Comparison of ENCODE assay signal across 8 cellular contexts in genomic region chr4:78569291-78569821, GRCh38. TPM values are rescaled to one million over a fixed set of nuclear protein-coding genes. Genes with fewer than 3 reads are reported as not detected.
DNase-seq lines count a peak whose midpoint lies in the region; ATAC-seq, FAIRE-seq and TF ChIP-seq lines count a peak whose summit lies in the region.
"Had no signal": no experiment of that assay in that cellular context is flagged by ENCODE, and none has a peak within 500 bp of the region (broad histone marks: within the 10 kb centered on the region; RNA-seq: fewer than 3 reads in every experiment).

No MANE protein-coding gene starts in this region.

- no peak for TF ChIP-seq RAD21 in IMR-90 (IDR thresholded peaks at IDR 0.05; ENCODE audit: low read length)

- no peaks in the 10 kb centered on the region for H3K36me3 ChIP-seq in IMR-90 (ENCODE audit: control insufficient read depth, insufficient read depth, low read length)
- no peaks in the 10 kb centered on the region for H3K36me3 ChIP-seq in lower lobe of right lung
- no peaks in the 10 kb centered on the region for H3K36me3 ChIP-seq in uterus

- peak overlapping the region; percentile 59; the same call in 1 of the 3 replicates for H2BK15ac ChIP-seq in IMR-90 (ENCODE audit: low read depth, low read length)

- TF ChIP-seq CTCF in IMR-90 (conservative IDR thresholded peaks at IDR 0.05; ENCODE audit: low read depth, low read length) = no peak
- no peak for TF ChIP-seq CTCF in lower lobe of right lung (IDR thresholded peaks at IDR 0.05)
- no peak for TF ChIP-seq CTCF in uterus (IDR thresholded peaks at IDR 0.05)

- ATAC-seq in IMR-90 (ENCODE audit: low read depth) (peak; percentile 89), lower lobe of right lung (peak in 1 of 2 donors; percentile 74), GM18858 (IDR thresholded peaks at IDR 0.05; ENCODE audit: unreplicated experiment) (no peak), HG02588 (IDR thresholded peaks at IDR 0.05; ENCODE audit: unreplicated experiment) (no peak)

- no peaks in the 10 kb centered on the region for H4K20me1 ChIP-seq in IMR-90 (ENCODE audit: insufficient read depth, low read length)

- H2AK9ac ChIP-seq in IMR-90 (replicated peaks; ENCODE audit: low read depth, low read length, poor library complexity) = peak overlapping the region; percentile 75

- H3K56ac ChIP-seq in IMR-90 (ENCODE audit: extremely low read depth, insufficient read depth, low read length) = peak overlapping the region; percentile 85; the same call in 1 of the 2 replicates

- dilution Hi-C loops in IMR-90 (cut with HindIII; ENCODE audit: low sequenced_read_pairs, unreplicated experiment) = no loop called here

- peak overlapping the region; percentile 90 for H3K4ac ChIP-seq in IMR-90 (ENCODE audit: low read depth, low read length)

- peaks cover 8% of the 10 kb centered on the region for H3K9me1 ChIP-seq in IMR-90 (ENCODE audit: insufficient read depth, low read length)

- 40% methylated on average over 1 of the region's 6 CpGs; no CpG with 5 or more reads in 1 of the 2 experiments for WGBS in IMR-90 (ENCODE audit: extremely low coverage in 2 of 2, insufficient read length in 1 of 2), 2 experiments

- H3K27ac ChIP-seq in IMR-90 (ENCODE audit: insufficient read depth, low read length) = peak overlapping the region; percentile 74
- peak overlapping the region; percentile 58 for H3K27ac ChIP-seq in lower lobe of right lung
- peak overlapping the region; percentile 10 to 50 for H3K27ac ChIP-seq in uterus

- H3K4me1 ChIP-seq in IMR-90 (ENCODE audit: control insufficient read depth, insufficient read depth, low read length) = peaks cover 11% of the 10 kb centered on the region
- H3K4me1 ChIP-seq in lower lobe of right lung = peaks cover 31% of the 10 kb centered on the region
- no peaks in the 10 kb centered on the region for H3K4me1 ChIP-seq in uterus

- peak overlapping the region; percentile 82; the same call in 1 of the 2 replicates for H2AK5ac ChIP-seq in IMR-90 (ENCODE audit: low read depth, low read length)

- TF ChIP-seq POLR2A in IMR-90 (IDR thresholded peaks at IDR 0.05; ENCODE audit: low read depth, low read length) (no peak), uterus (IDR thresholded peaks at IDR 0.05) (no peak)

- POLR2A ChIA-PET in IMR-90 (lab: Charles Lee; ENCODE audit: unreplicated experiment) = no interaction called here

- intact Hi-C loops in IMR-90 (cut with micrococcal nuclease) (loop anchor here (5.0 kb wide), 1 partner anchor 78 kb away; no protein-coding TSS in a partner anchor), lower lobe of right lung (cut with DNase I) (no loop called here), uterus (cut with DNase I; ENCODE audit: low total_unique reads) (no loop called here)

- DNase-seq in IMR-90 = peak; percentile 82
- DNase-seq in lower lobe of right lung = no peak
- DNase-seq in uterus = no peak
- no peak for DNase-seq in GM19239 (ENCODE audit: insufficient read length, low spot score)
- DNase-seq: NCI-H510A had no signal

- H4K91ac ChIP-seq in IMR-90 (ENCODE audit: insufficient read depth, low read depth, low read length) = peak overlapping the region; percentile 87

- in situ Hi-C loops in IMR-90 (cut with MboI; ENCODE audit: low sequenced_read_pairs) = no loop called here

- H3K9ac ChIP-seq in IMR-90 (ENCODE audit: low read depth, low read length) = no peak overlapping the region

- peak overlapping the region; percentile 66 for H3K23ac ChIP-seq in IMR-90 (ENCODE audit: low read depth, low read length)

- H3K14ac ChIP-seq in IMR-90 (replicated peaks; ENCODE audit: low read depth, low read length) = peak overlapping the region; percentile 87

- H4K8ac ChIP-seq in IMR-90 (ENCODE audit: low read depth in 2 of 2, low read length in 2 of 2) = peak overlapping the region; percentile 14 to 89; a peak in 2 of 4 replicates

- H3K9me3 ChIP-seq in IMR-90 (ENCODE audit: control insufficient read depth, insufficient read depth, low read length) (no peaks in the 10 kb centered on the region), lower lobe of right lung (no peaks in the 10 kb centered on the region), uterus (no peaks in the 10 kb centered on the region)

- peak overlapping the region; percentile 83 for H2AFZ ChIP-seq in IMR-90 (replicated peaks; ENCODE audit: low read length, poor library complexity)

- no peaks in the 10 kb centered on the region for H3K27me3 ChIP-seq in IMR-90 (ENCODE audit: control insufficient read depth, insufficient read depth, low read length)
- H3K27me3 ChIP-seq in lower lobe of right lung (ENCODE audit: low read depth) = no peaks in the 10 kb centered on the region
- H3K27me3 ChIP-seq in uterus = no peaks in the 10 kb centered on the region

- H3K4me3 ChIP-seq in IMR-90 (ENCODE audit: insufficient read depth, low read depth, low read length) (no peak overlapping the region), lower lobe of right lung (no peak overlapping the region), uterus (no peak overlapping the region)

- H3K79me1 ChIP-seq in IMR-90 (ENCODE audit: low read depth in 1 of 2, low read length in 2 of 2) = no peaks in the 10 kb centered on the region

- H2BK5ac ChIP-seq in IMR-90 (ENCODE audit: low read depth, low read length, poor library complexity, severe bottlenecking) = peak overlapping the region; percentile 84

- H2BK20ac ChIP-seq in IMR-90 (ENCODE audit: low read depth, low read length) = peak overlapping the region; percentile 90

- H3K4me2 ChIP-seq in IMR-90 (ENCODE audit: low read depth, low read length) = peak overlapping the region; percentile 77

- peak; percentile 66 for FAIRE-seq in endometrium (lab: Jason Lieb, UNC)
- no peak for FAIRE-seq in GM19239 (lab: Jason Lieb, UNC)

- H2BK120ac ChIP-seq in IMR-90 (ENCODE audit: low read depth, low read length) = peak overlapping the region; percentile 94

- BruUV-seq in IMR-90 (replicated peaks; lab: Mats Ljungman, UMichigan) = no TSS peak

- H4K5ac ChIP-seq in IMR-90 (ENCODE audit: low read depth, low read length) = peak overlapping the region; percentile 61

- peak overlapping the region; percentile 56 for H3K18ac ChIP-seq in IMR-90 (ENCODE audit: low read depth, low read length)

- CTCF ChIA-PET in IMR-90 (lab: Yijun Ruan, JAX) = interaction anchor here (0.6 to 1.1 kb wide), 5 partner anchors 14 to 640 kb away, joined by 3 to 8 read pairs (median 4); no protein-coding TSS in a partner anchor

TF ChIP-seq in IMR-90, 13 proteins besides CTCF, POLR2A, EP300 and RAD21:
- TF ChIP-seq MAFK (IDR thresholded peaks at IDR 0.05; ENCODE audit: low read depth, low read length) (peak; percentile 35; the same call in 1 of the 2 replicates), BHLHE40 (IDR thresholded peaks at IDR 0.05; ENCODE audit: low read depth, low read length) (no peak)

RNA-seq across cellular contexts. Expression of gene ANXA3, which starts 17.8 kb away (rescaled TPM):
- total RNA-seq in IMR-90 (2012; rRNA removed) = 5.0 and 5.3 TPM in 2 replicates
- polyA plus RNA-seq in IMR-90 (2012; rRNA removed) = 4.2 and 4.8 TPM in 2 replicates
- 1.7 and 6.2 TPM in 2 replicates for polyA plus RNA-seq in IMR-90 (2012; cell fraction: cytosol; rRNA removed)
- polyA plus RNA-seq in IMR-90 (2012; cell fraction: nucleus; rRNA removed; ENCODE audit: low replicate concordance) = 1.5 and 9.7 TPM in 2 replicates
- total RNA-seq in lower lobe of right lung = 148 TPM
- 100 to 1,000 TPM in 1 of 4 donors, 10 to 100 TPM in 3; 13.6 to 243 (median 23.4) TPM for total RNA-seq in uterus
